ENCODE assay signal across 1 cellular context in genomic region chr16:5622234-5622884, GRCh38.
TF ChIP-seq lines count a peak whose summit lies in the region.

No MANE protein-coding gene starts in this region.

TF ChIP-seq in K562, 482 proteins besides CTCF, POLR2A, EP300 and RAD21:
- TF ChIP-seq ZBTB40 (IDR thresholded peaks at IDR 0.05) (peak; percentile 81), ZBTB40 (CRISPR knock-in tag; IDR thresholded peaks at IDR 0.05) (no peak), ZFX (CRISPR knock-in tag; IDR thresholded peaks at IDR 0.05) (no peak), CUX1 (CRISPR knock-in tag; IDR thresholded peaks at IDR 0.05) (no peak), ILK (tag; IDR thresholded peaks at IDR 0.05; ENCODE audit: borderline replicate concordance, low read depth) (no peak)
